Comparison of ENCODE assay signal across 17 cellular contexts in the genomic region with DNA sequence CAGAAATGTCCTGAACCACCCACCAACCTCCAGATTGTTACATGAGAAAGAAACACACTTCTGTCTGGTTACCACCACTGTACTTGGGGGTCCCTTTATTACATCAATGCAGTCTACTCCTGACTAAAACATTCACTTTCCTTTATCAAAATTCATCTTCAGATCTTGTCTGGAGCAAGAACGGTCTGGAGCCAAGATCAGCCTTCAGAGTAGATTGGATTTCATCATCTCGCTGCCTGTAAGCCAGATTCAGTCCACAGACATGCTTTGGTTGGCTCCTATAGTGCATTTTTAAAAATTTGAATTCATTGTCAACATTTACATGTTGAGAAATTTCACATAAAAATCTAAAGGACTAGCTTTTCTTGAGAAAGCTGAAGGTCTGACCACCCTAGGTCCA.
DNase-seq lines count a peak whose midpoint lies in the region; ATAC-seq and TF ChIP-seq lines count a peak whose summit lies in the region.
"Had no signal": no experiment of that assay in that cellular context is flagged by ENCODE, and none has a peak within 500 bp of the region (broad histone marks: within the 10 kb centered on the region; RNA-seq: fewer than 3 reads in every experiment).

No MANE protein-coding gene starts in this region.

- peak overlapping the region in 58 of 59 donors; percentile 73 to 99 (median 94) for H3K27ac ChIP-seq in dorsolateral prefrontal cortex
- H3K27ac ChIP-seq in layer of hippocampus (ENCODE audit: low read depth, low read length) = peak overlapping the region; percentile 95
- no peak overlapping the region for H3K27ac ChIP-seq in esophagus squamous epithelium

- intact Hi-C loops in dorsolateral prefrontal cortex (cut with DNase I) (loop anchor here in 1 of 2 donors (5.0 to 10.0 kb wide), 3 partner anchors 217 to 790 kb away; partner anchors contain the start of gene RYBP), esophagus squamous epithelium (cut with DNase I) (no loop called here)

- H3K27me3 Mint-ChIP-seq in activated T-helper 17 cell treated with anti-CD3 and anti-CD28 coated beads, Interleukin-2, amount 50 U/mL, for 72 hours = no peaks in the 10 kb centered on the region
- no peaks in the 10 kb centered on the region for H3K27me3 Mint-ChIP-seq in T-cell

- TF ChIP-seq POLR2A in esophagus squamous epithelium (IDR thresholded peaks at IDR 0.05) = no peak

- no peak for TF ChIP-seq CTCF in AG09309 (IDR thresholded peaks at IDR 0.05; ENCODE audit: control insufficient read depth, insufficient read depth, low read depth, low read length, missing control alignments)
- TF ChIP-seq CTCF in dorsolateral prefrontal cortex (IDR thresholded peaks at IDR 0.05 in 54 of 56, conservative IDR thresholded peaks at IDR 0.05 in 2 of 56; ENCODE audit: low read depth in 1 of 56, partially characterized antibody in 56 of 56) = no peak
- no peak for TF ChIP-seq CTCF in esophagus squamous epithelium (IDR thresholded peaks at IDR 0.05)

- no peak overlapping the region for H3K4me3 Mint-ChIP-seq in activated T-helper 17 cell treated with anti-CD3 and anti-CD28 coated beads, Interleukin-2, amount 50 U/mL, for 72 hours
- H3K4me3 Mint-ChIP-seq in T-cell = no peak overlapping the region
- H3K4me3 Mint-ChIP-seq: CD14-positive monocyte had no signal

- DNase-seq in AG09309 (ENCODE audit: low read depth) (peak; percentile 4), dorsolateral prefrontal cortex (no peak), T-cell (no peak), mesenteric fat pad (ENCODE audit: low spot score) (no peak), esophagus squamous epithelium (lab: John Stamatoyannopoulos, UW) (no peak)
- DNase-seq: COR-L47; DMS153; EL; MG63; NCI-H1092 treated with DMSO at 0.1 percent for 48 hours; NCI-H1694 treated with DMSO at 0.1 percent for 48 hours; NK-92 treated with Interleukin-12 subunit alpha and Interleukin-12 subunit beta, amount 100 ng/mL, for 24 hours; PC-3 had no signal

- POLR2A ChIA-PET in T-cell (lab: Charles Lee) = interaction anchor here in 1 of 2 donors (1.4 kb wide), 1 partner anchor 158 kb away, joined by 3 read pairs; no protein-coding TSS in a partner anchor

- WGBS in esophagus squamous epithelium, 2 donors = 60 to 73% methylated on average over 2 of the region's 2 CpGs

- no peaks in the 10 kb centered on the region for H3K9me3 ChIP-seq in esophagus squamous epithelium
- H3K9me3 ChIP-seq: MG63 had no signal

- no peaks in the 10 kb centered on the region for H3K4me1 Mint-ChIP-seq in activated T-helper 17 cell treated with anti-CD3 and anti-CD28 coated beads, Interleukin-2, amount 50 U/mL, for 72 hours
- H3K4me1 Mint-ChIP-seq in T-cell = peaks cover 0 to 6% (median 0%) of the 10 kb centered on the region in 3 donors
- H3K4me1 Mint-ChIP-seq: CD14-positive monocyte had no signal

- H3K36me3 Mint-ChIP-seq in activated T-helper 17 cell treated with anti-CD3 and anti-CD28 coated beads, Interleukin-2, amount 50 U/mL, for 72 hours (ENCODE audit: low read depth) = no peaks in the 10 kb centered on the region
- no peaks in the 10 kb centered on the region for H3K36me3 Mint-ChIP-seq in T-cell
- H3K36me3 Mint-ChIP-seq: CD14-positive monocyte had no signal

- peaks cover 13 to 50% (median 13%) of the 10 kb centered on the region in 3 donors for H3K4me1 ChIP-seq in esophagus squamous epithelium

- ATAC-seq in activated T-helper 17 cell treated with anti-CD3 and anti-CD28 coated beads, Interleukin-2, amount 50 U/mL, for 72 hours (replicated peaks) = no peak
- no peak for ATAC-seq in GM18498 (IDR thresholded peaks at IDR 0.05; ENCODE audit: unreplicated experiment)
- no peak for ATAC-seq in T-cell (replicated peaks in 1 of 4)
- ATAC-seq: PC-3 had no signal

- H3K36me3 ChIP-seq in esophagus squamous epithelium = no peaks in the 10 kb centered on the region
- H3K36me3 ChIP-seq: MG63 had no signal

- CTCF ChIA-PET in T-cell (lab: Charles Lee) = interaction anchor here (0.5 to 5.5 kb wide), 8 partner anchors 26 to 393 kb away, joined by 3 to 123 read pairs (median 17); no protein-coding TSS in a partner anchor

- peaks cover 0 to 9% (median 0%) of the 10 kb centered on the region in 45 donors for H3K27me3 ChIP-seq in dorsolateral prefrontal cortex
- no peaks in the 10 kb centered on the region for H3K27me3 ChIP-seq in layer of hippocampus (ENCODE audit: control insufficient read depth, insufficient read depth, low read length)
- H3K27me3 ChIP-seq in esophagus squamous epithelium = peaks cover 0 to 14% (median 0%) of the 10 kb centered on the region in 4 donors
- H3K27me3 ChIP-seq: MG63 had no signal

- H3K4me3 ChIP-seq in AG09309 (ENCODE audit: control insufficient read depth, low read depth, low read length) (no peak overlapping the region), dorsolateral prefrontal cortex (no peak overlapping the region), esophagus squamous epithelium (no peak overlapping the region)
- H3K4me3 ChIP-seq: MG63 had no signal

- H3K9me3 Mint-ChIP-seq in activated T-helper 17 cell treated with anti-CD3 and anti-CD28 coated beads, Interleukin-2, amount 50 U/mL, for 72 hours = no peaks in the 10 kb centered on the region
- no peaks in the 10 kb centered on the region for H3K9me3 Mint-ChIP-seq in T-cell

- H3K27ac Mint-ChIP-seq in activated T-helper 17 cell treated with anti-CD3 and anti-CD28 coated beads, Interleukin-2, amount 50 U/mL, for 72 hours = peak overlapping the region; percentile 44
- no peak overlapping the region for H3K27ac Mint-ChIP-seq in T-cell

Comparison
In these comparisons a context has a peak if more than half of its experiments do, and no peak if none do; other contexts are left out.
1. H3K27ac ChIP-seq: peak in dorsolateral prefrontal cortex (58 of 59) and layer of hippocampus (single experiment); none in esophagus squamous epithelium (0 of 4).